In genomic region chr2:110800611-110801402, GRCh38 we compare ENCODE assay signal across 29 cellular contexts.
"Had no signal": no experiment of that assay in that cellular context is flagged by ENCODE, and none has a peak within 500 bp of the region (broad histone marks: within the 10 kb centered on the region; RNA-seq: fewer than 3 reads in every experiment).

No MANE protein-coding gene starts in this region.

- ATAC-seq: activated CD4-positive, CD25-positive, alpha-beta regulatory T cell treated with anti-CD3 and anti-CD28 coated beads, Interleukin-2, amount 50 U/mL, for 24 hours; body of pancreas; natural killer cell; upper lobe of right lung had no signal

- H3K4me3 Mint-ChIP-seq: activated naive CD4-positive, alpha-beta T cell treated with anti-CD3 and anti-CD28 coated beads for 36 hours; activated naive CD8-positive, alpha-beta T cell treated with anti-CD3 and anti-CD28 coated beads for 36 hours; natural killer cell; T-helper 1 cell treated with Interleukin-12 subunit alpha and Interleukin-12 subunit beta and Interleukin-4 antibody, amounts not matched to agents 30 μg/mL and 1 μg/mL, for 36 hours had no signal

- DNase-seq: activated CD4-positive, alpha-beta T cell treated with anti-CD3 and anti-CD28 coated beads for 48 hours; activated CD4-positive, alpha-beta T cell treated with anti-CD3 and anti-CD28 coated beads, Interleukin-2, amount 50 U/mL, for 48 hours; activated CD8-positive, alpha-beta memory T cell treated with anti-CD3 and anti-CD28 coated beads for 24 hours; activated effector memory CD4-positive, alpha-beta T cell treated with anti-CD3 and anti-CD28 coated beads, Interleukin-2, amount 50 U/mL, for 16 hours; activated naive CD4-positive, alpha-beta T cell treated with anti-CD3 and anti-CD28 coated beads for 36 hours; activated naive CD8-positive, alpha-beta T cell treated with anti-CD3 and anti-CD28 coated beads for 36 hours; aorta; body of pancreas; caudate nucleus; cortex of kidney; foreskin fibroblast; mesendoderm; natural killer cell; ovary; retina; stimulated activated CD4-positive, alpha-beta T cell treated with anti-CD3 and anti-CD28 coated beads, Interleukin-1b, Interleukin-23, amount 100 ng/mL, for 48 hours; stimulated activated naive CD4-positive, alpha-beta T cell; SW 1271; T-helper 9 cell; tibial artery; upper lobe of right lung had no signal

- H3K27ac ChIP-seq: adrenal gland, body of pancreas, ovary, prostate gland, suprapubic skin, tibial artery, upper lobe of right lung, VCaP had no signal

- H3K4me1 ChIP-seq: adrenal gland, upper lobe of right lung had no signal

- H3K36me3 ChIP-seq: adrenal gland, ovary, prostate gland, suprapubic skin, tibial artery, upper lobe of right lung had no signal

- H3K27me3 ChIP-seq: adrenal gland, ovary, upper lobe of right lung had no signal

- H3K4me3 ChIP-seq: adrenal gland, body of pancreas, lung, ovary, prostate gland, smooth muscle cell, suprapubic skin, tibial artery, upper lobe of right lung had no signal

- H3K9me3 Mint-ChIP-seq: natural killer cell had no signal

- H3K27ac Mint-ChIP-seq: activated naive CD4-positive, alpha-beta T cell treated with anti-CD3 and anti-CD28 coated beads for 36 hours; activated naive CD8-positive, alpha-beta T cell treated with anti-CD3 and anti-CD28 coated beads for 36 hours; natural killer cell; T-helper 1 cell treated with Interleukin-12 subunit alpha and Interleukin-12 subunit beta and Interleukin-4 antibody, amounts not matched to agents 30 μg/mL and 1 μg/mL, for 36 hours had no signal

- H3K9me3 ChIP-seq: adrenal gland, ovary, prostate gland, suprapubic skin, upper lobe of right lung had no signal

- H3K36me3 Mint-ChIP-seq: activated naive CD8-positive, alpha-beta T cell treated with anti-CD3 and anti-CD28 coated beads for 36 hours; natural killer cell had no signal
